Comparison of ENCODE assay signal across 27 cellular contexts in the genomic region with DNA sequence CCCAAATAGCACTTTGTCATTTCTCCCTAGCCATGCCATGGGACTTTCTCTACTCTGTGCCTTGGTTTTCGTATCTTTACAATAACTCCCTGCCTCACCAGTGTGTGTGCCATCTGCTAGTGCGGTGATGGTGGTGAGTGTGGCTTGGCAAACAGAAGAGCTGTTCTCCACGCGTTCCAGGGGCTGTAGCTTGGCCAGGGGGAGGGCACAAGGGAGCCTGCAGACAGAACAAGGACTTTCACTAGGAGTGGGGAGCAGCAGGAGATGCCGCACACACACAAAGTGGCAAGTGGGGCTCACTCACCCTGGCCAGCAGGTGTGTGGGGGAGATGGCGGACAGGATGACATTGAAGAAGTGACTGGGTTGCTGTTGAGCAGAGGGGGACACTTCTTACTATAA.
"Had no signal": no experiment of that assay in that cellular context is flagged by ENCODE, and none has a peak within 500 bp of the region (broad histone marks: within the 10 kb centered on the region; RNA-seq: fewer than 3 reads in every experiment).

No MANE protein-coding gene starts in this region.

- ATAC-seq: activated CD4-positive, alpha-beta T cell treated with anti-CD3 and anti-CD28 coated beads for 36 hours; body of pancreas; gastrocnemius medialis; mucosa of descending colon; psoas muscle; stimulated activated naive B cell treated with anti-CD40 and anti-IgM and Interleukin-4, amounts not matched to agents 10 μg/mL and 1 μg/mL and 100 μg/mL, for 72 hours had no signal

- H3K27ac ChIP-seq: body of pancreas, cardiac muscle cell, coronary artery, dorsolateral prefrontal cortex, gastrocnemius medialis, left ventricle myocardium inferior, ovary, psoas muscle, sigmoid colon, stomach, thyroid gland, upper lobe of left lung had no signal

- H3K4me3 ChIP-seq: body of pancreas, cardiac muscle cell, coronary artery, dorsolateral prefrontal cortex, gastrocnemius medialis, left ventricle myocardium inferior, lung, mucosa of descending colon, ovary, psoas muscle, sigmoid colon, smooth muscle cell, stomach, thyroid gland, upper lobe of left lung had no signal

- DNase-seq: activated CD4-positive, alpha-beta T cell treated with anti-CD3 and anti-CD28 coated beads for 36 hours; activated CD4-positive, alpha-beta T cell treated with anti-CD3 and anti-CD28 coated beads, Interleukin-2, amount 50 U/mL, for 4 hours; activated CD4-positive, CD25-positive, alpha-beta regulatory T cell; activated effector memory CD4-positive, alpha-beta T cell treated with Interleukin-2 at 50 U/mL for 16 hours; activated naive CD4-positive, alpha-beta T cell treated with Interleukin-2 at 50 U/mL for 16 hours; body of pancreas; dorsolateral prefrontal cortex; effector memory CD4-positive, alpha-beta T cell; erythroblast; gastrocnemius medialis; glutamatergic neuron; left ventricle myocardium inferior; mesendoderm; mucosa of descending colon; ovary; psoas muscle; sigmoid colon; stimulated activated CD4-positive, alpha-beta T cell treated with anti-CD3 and anti-CD28 coated beads, Interleukin-15, amount 100 ng/mL, for 24 hours; stimulated activated CD4-positive, alpha-beta T cell treated with anti-CD3 and anti-CD28 coated beads, Interleukin-2, amount 100 ng/mL, for 24 hours; stimulated activated naive B cell treated with anti-CD40 and anti-IgM and Interleukin-4, amounts not matched to agents 10 μg/mL and 1 μg/mL and 100 μg/mL, for 72 hours; stomach; thyroid gland; upper lobe of left lung had no signal

- H3K36me3 ChIP-seq: cardiac muscle cell, gastrocnemius medialis, left ventricle myocardium inferior, ovary, sigmoid colon, stomach, thyroid gland, upper lobe of left lung had no signal

- H3K27me3 ChIP-seq: body of pancreas, cardiac muscle cell, gastrocnemius medialis, ovary, sigmoid colon, thyroid gland, upper lobe of left lung had no signal

- H3K4me1 ChIP-seq: body of pancreas, left ventricle myocardium inferior, sigmoid colon, stomach, thyroid gland had no signal

- H3K9me3 ChIP-seq: body of pancreas, gastrocnemius medialis, mucosa of descending colon, ovary, psoas muscle, sigmoid colon, thyroid gland, upper lobe of left lung had no signal
